In genomic region chr1:27327964-27328363, GRCh38 we compare ENCODE assay signal across 30 cellular contexts. TPM values are rescaled to one million over a fixed set of nuclear protein-coding genes. Genes with fewer than 3 reads are reported as not detected.
DNase-seq lines count a peak whose midpoint lies in the region; ATAC-seq, FAIRE-seq and TF ChIP-seq lines count a peak whose summit lies in the region.
"Had no signal": no experiment of that assay in that cellular context is flagged by ENCODE, and none has a peak within 500 bp of the region (broad histone marks: within the 10 kb centered on the region; RNA-seq: fewer than 3 reads in every experiment).

No MANE protein-coding gene starts in this region.

- H3K9me3 ChIP-seq in heart left ventricle (no peaks in the 10 kb centered on the region), T-helper 17 cell (ENCODE audit: control insufficient read depth, low read length, poor library complexity, severe bottlenecking) (no peaks in the 10 kb centered on the region), mesenchymal stem cell (ENCODE audit: control insufficient read depth, low read length) (no peaks in the 10 kb centered on the region), stomach (no peaks in the 10 kb centered on the region)
- H3K9me3 ChIP-seq: SJCRH30, thyroid gland had no signal

- H3K4me3 ChIP-seq in heart left ventricle (no peak overlapping the region), mesenchymal stem cell (ENCODE audit: insufficient read depth in 1 of 2, low read depth in 1 of 2, low read length in 2 of 2) (no peak overlapping the region), stomach (no peak overlapping the region)
- H3K4me3 ChIP-seq: SJCRH30, skin epidermis, thyroid gland had no signal

- TF ChIP-seq POLR2A in heart left ventricle (IDR thresholded peaks at IDR 0.05): no peak
- TF ChIP-seq POLR2A in stomach (IDR thresholded peaks at IDR 0.05): no peak

- no peaks in the 10 kb centered on the region for H3K27me3 Mint-ChIP-seq in T-helper 17 cell
- H3K27me3 Mint-ChIP-seq: T-cell had no signal

- H3K23ac ChIP-seq in mesenchymal stem cell (ENCODE audit: low read length in 2 of 2): no peak overlapping the region

- no peak for TF ChIP-seq EP300 in stomach (IDR thresholded peaks at IDR 0.05)

- H3K14ac ChIP-seq in mesenchymal stem cell (ENCODE audit: low read length in 2 of 2): no peak overlapping the region

- peak overlapping the region; percentile 1 for H4K8ac ChIP-seq in mesenchymal stem cell (ENCODE audit: low read length)

- H3K36me3 ChIP-seq in heart left ventricle: peaks cover 0 to 82% (median 58%) of the 10 kb centered on the region in 9 donors
- H3K36me3 ChIP-seq in mesenchymal stem cell (ENCODE audit: control insufficient read depth in 1 of 2, insufficient read depth in 2 of 2, low read depth in 1 of 2, low read length in 2 of 2): peaks cover 49 to 68% of the 10 kb centered on the region in 2 experiments
- H3K36me3 ChIP-seq in stomach: peaks cover 42 to 86% (median 80%) of the 10 kb centered on the region in 4 donors

- no peak for FAIRE-seq in frontal cortex (lab: Jason Lieb, UNC)
- FAIRE-seq: D721Med, GM12892, H54, TTC549 had no signal

- H2BK12ac ChIP-seq in mesenchymal stem cell (ENCODE audit: low read length in 2 of 2): no peak overlapping the region

- H3K4me1 ChIP-seq in heart left ventricle: peaks cover 6 to 80% (median 52%) of the 10 kb centered on the region in 12 donors
- peaks cover 11% of the 10 kb centered on the region for H3K4me1 ChIP-seq in mesenchymal stem cell (ENCODE audit: control insufficient read depth, insufficient read depth, low read depth, low read length)
- H3K4me1 ChIP-seq in stomach: peaks cover 11 to 72% (median 47%) of the 10 kb centered on the region in 4 donors

- H2BK120ac ChIP-seq in mesenchymal stem cell (ENCODE audit: low read depth, low read length): no peak overlapping the region

- H3K18ac ChIP-seq in mesenchymal stem cell (ENCODE audit: low read depth in 1 of 2, low read length in 2 of 2): no peak overlapping the region

- TF ChIP-seq CTCF in heart left ventricle (IDR thresholded peaks at IDR 0.05) (no peak), stomach (IDR thresholded peaks at IDR 0.05) (no peak)

- no peak overlapping the region for H3K4me2 ChIP-seq in mesenchymal stem cell (ENCODE audit: low read length, poor library complexity, severe bottlenecking)

- intact Hi-C loops in left ventricle myocardium superior (cut with micrococcal nuclease) (no loop called here), heart left ventricle (cut with DNase I) (no loop called here), stomach (cut with DNase I; ENCODE audit: low total_unique reads) (no loop called here)

- no peak overlapping the region for H3K4ac ChIP-seq in mesenchymal stem cell (ENCODE audit: low read depth in 1 of 2, low read length in 2 of 2)

- H4K91ac ChIP-seq in mesenchymal stem cell (ENCODE audit: low read length): no peak overlapping the region

- peaks cover 2% of the 10 kb centered on the region for H3K36me3 Mint-ChIP-seq in T-helper 17 cell (ENCODE audit: low read depth)
- H3K36me3 Mint-ChIP-seq in stimulated activated effector memory CD8-positive, alpha-beta T cell treated with anti-CD3 and anti-CD28 coated beads, Interleukin-12 subunit alpha, Interleukin-12 subunit beta, amount 100 ng/mL, for 72 hours: peaks cover 81% of the 10 kb centered on the region

- H3K9ac ChIP-seq in mesenchymal stem cell (ENCODE audit: low read length): no peak overlapping the region

- no peak overlapping the region for H2AK5ac ChIP-seq in mesenchymal stem cell (ENCODE audit: low read length, severe bottlenecking)

- H3K27ac ChIP-seq in heart left ventricle (peak overlapping the region in 2 of 12 donors; percentile 7 to 29), mesenchymal stem cell (ENCODE audit: low read length, poor library complexity, severe bottlenecking) (no peak overlapping the region), stomach (no peak overlapping the region)
- H3K27ac ChIP-seq: C4-2B, SJCRH30, thyroid gland had no signal

- H3K27me3 ChIP-seq in heart left ventricle (no peaks in the 10 kb centered on the region), mesenchymal stem cell (ENCODE audit: control insufficient read depth in 1 of 2, insufficient read depth in 1 of 2, low read length in 2 of 2) (no peaks in the 10 kb centered on the region), stomach (no peaks in the 10 kb centered on the region)
- H3K27me3 ChIP-seq: SJCRH30, thyroid gland had no signal

- peak; percentile 4 for DNase-seq in left ventricle myocardium superior
- DNase-seq in heart left ventricle: no peak
- no peak for DNase-seq in T-helper 17 cell
- DNase-seq in mesenchymal stem cell: no peak
- DNase-seq in stimulated activated effector memory CD8-positive, alpha-beta T cell treated with anti-CD3 and anti-CD28 coated beads, Interleukin-12 subunit alpha, Interleukin-12 subunit beta, amount 100 ng/mL, for 72 hours (ENCODE audit: low spot score in 2 of 2): no peak
- DNase-seq in stomach: no peak
- DNase-seq in left lobe of liver (ENCODE audit: low spot score): no peak
- no peak for DNase-seq in frontal cortex (ENCODE audit: low spot score in 2 of 2)
- DNase-seq: activated CD4-positive, alpha-beta T cell treated with anti-CD3 and anti-CD28 coated beads for 4 hours; cerebellar nuclear complex; foreskin fibroblast; Kasumi-1; NCI-H1694; NCI-H2171 treated with DMSO at 0.1 percent for 48 hours; NCI-H524 treated with DMSO at 0.1 percent for 48 hours; SJCRH30; stimulated activated CD4-positive, alpha-beta T cell treated with anti-CD3 and anti-CD28 coated beads, Interleukin-2, amount 100 ng/mL, for 24 hours; stimulated activated naive CD4-positive, alpha-beta T cell; T-cell; thyroid gland had no signal

- peak overlapping the region; percentile 89 for H3K27ac Mint-ChIP-seq in T-helper 17 cell
- H3K27ac Mint-ChIP-seq in stimulated activated effector memory CD8-positive, alpha-beta T cell treated with anti-CD3 and anti-CD28 coated beads, Interleukin-12 subunit alpha, Interleukin-12 subunit beta, amount 100 ng/mL, for 72 hours: peak overlapping the region; percentile 70
- H3K27ac Mint-ChIP-seq: activated T-helper 1 cell treated with anti-CD3 and anti-CD28 coated beads, Interleukin-12 subunit alpha, Interleukin-12 subunit beta, Interleukin-2, Interleukin-4 antibody, amounts not matched to agents 30 ng/mL and 10 ng/mL and 1 ng/mL, durations not matched to agents 14 hours and 24 hours and 36 hours; T-cell had no signal

- no peak overlapping the region for H3K4me3 Mint-ChIP-seq in T-helper 17 cell
- no peak overlapping the region for H3K4me3 Mint-ChIP-seq in stimulated activated effector memory CD8-positive, alpha-beta T cell treated with anti-CD3 and anti-CD28 coated beads, Interleukin-12 subunit alpha, Interleukin-12 subunit beta, amount 100 ng/mL, for 72 hours
- H3K4me3 Mint-ChIP-seq: activated T-helper 1 cell treated with anti-CD3 and anti-CD28 coated beads, Interleukin-12 subunit alpha, Interleukin-12 subunit beta, Interleukin-2, Interleukin-4 antibody, amounts not matched to agents 30 ng/mL and 10 ng/mL and 1 ng/mL, durations not matched to agents 14 hours and 24 hours and 36 hours; T-cell had no signal

- ATAC-seq in left ventricle myocardium superior (no peak), heart left ventricle (no peak), T-helper 17 cell (no peak), left lobe of liver (no peak)
- no peak for ATAC-seq in stimulated activated effector memory CD8-positive, alpha-beta T cell treated with anti-CD3 and anti-CD28 coated beads, Interleukin-12 subunit alpha, Interleukin-12 subunit beta, amount 100 ng/mL, for 72 hours
- ATAC-seq: Panc1, T-cell had no signal

- no peak overlapping the region for H2BK5ac ChIP-seq in mesenchymal stem cell (ENCODE audit: low read depth, low read length, poor library complexity, severe bottlenecking)

- WGBS in heart left ventricle, 4 donors: 66 to 67% (median 66%) methylated on average over 5 of the region's 5 CpGs
- 95% methylated on average over 5 of the region's 5 CpGs for WGBS in mesenchymal stem cell
- 79 to 85% (median 81%) methylated on average over 5 of the region's 5 CpGs for WGBS in stomach, 5 donors

- H3K4me1 Mint-ChIP-seq in T-helper 17 cell: peaks cover 49% of the 10 kb centered on the region
- H3K4me1 Mint-ChIP-seq in stimulated activated effector memory CD8-positive, alpha-beta T cell treated with anti-CD3 and anti-CD28 coated beads, Interleukin-12 subunit alpha, Interleukin-12 subunit beta, amount 100 ng/mL, for 72 hours: peaks cover 64% of the 10 kb centered on the region

- H3K9me3 Mint-ChIP-seq in stimulated activated effector memory CD8-positive, alpha-beta T cell treated with anti-CD3 and anti-CD28 coated beads, Interleukin-12 subunit alpha, Interleukin-12 subunit beta, amount 100 ng/mL, for 72 hours: no peaks in the 10 kb centered on the region
- H3K9me3 Mint-ChIP-seq: activated T-helper 1 cell treated with anti-CD3 and anti-CD28 coated beads, Interleukin-12 subunit alpha, Interleukin-12 subunit beta, Interleukin-2, Interleukin-4 antibody, amounts not matched to agents 30 ng/mL and 10 ng/mL and 1 ng/mL, durations not matched to agents 14 hours and 24 hours and 36 hours; T-cell had no signal

- H3K79me1 ChIP-seq in mesenchymal stem cell (replicated peaks; ENCODE audit: low read length, poor library complexity, severe bottlenecking): peaks cover 30% of the 10 kb centered on the region

- H2AFZ ChIP-seq in mesenchymal stem cell (ENCODE audit: low read depth, low read length): no peak overlapping the region

- H2BK15ac ChIP-seq in mesenchymal stem cell (ENCODE audit: low read depth, poor library complexity, severe bottlenecking): no peak overlapping the region

RNA-seq across cellular contexts. Expression of gene TMEM222, which starts 6.0 kb away (rescaled TPM):
- total RNA-seq in left ventricle myocardium superior (19.9 TPM), heart left ventricle (10 to 100 TPM; 18.1 to 32.5 (median 25.9) TPM), T-helper 17 cell (10 to 100 TPM; 24.8 to 27.0 TPM), stomach (10 to 100 TPM in 3 of 5 donors, 1 to 10 TPM in 2; 1.8 to 18.8 (median 16.5) TPM), left lobe of liver (19.9 TPM), frontal cortex (19.6 TPM)
- polyA plus RNA-seq in heart left ventricle (10 to 100 TPM; 28.9 to 49.3 TPM), stomach (10 to 100 TPM; 28.5 to 39.9 (median 38.6) TPM)
- polyA plus RNA-seq in mesenchymal stem cell (2013, experiment 1 of 2): 37.1 TPM
- 36.1 TPM for polyA plus RNA-seq in mesenchymal stem cell (2013, experiment 2 of 2)

RNA-seq across cellular contexts. Expression of gene SYTL1, which starts 13.9 kb away (rescaled TPM):
- total RNA-seq in left ventricle myocardium superior (1.1 TPM), heart left ventricle (1 to 10 TPM in 2 of 9 donors, under 1 TPM in 6, not detected in 1; 0.23 to 6.0 (median 0.46) TPM), T-helper 17 cell (100 to 1,000 TPM; 206 to 261 TPM), stomach (10 to 100 TPM; 15.6 to 65.1 (median 23.2) TPM), left lobe of liver (0.81 TPM), frontal cortex (not detected)
- polyA plus RNA-seq in heart left ventricle (1 to 10 TPM in 1 of 2 donors, under 1 TPM in 1; 0.57 to 1.2 TPM), stomach (100 to 1,000 TPM in 2 of 3 donors, 10 to 100 TPM in 1; 78.5 to 222 (median 137) TPM)
- polyA plus RNA-seq in mesenchymal stem cell (2013, experiment 1 of 2): 0.39 TPM
- polyA plus RNA-seq in mesenchymal stem cell (2013, experiment 2 of 2): 0.59 TPM

RNA-seq across cellular contexts. Expression of gene MAP3K6, which starts 38.8 kb away (rescaled TPM):
- total RNA-seq in left ventricle myocardium superior (46.6 TPM), heart left ventricle (10 to 100 TPM; 21.1 to 77.0 (median 36.5) TPM), T-helper 17 cell (1 to 10 TPM; 3.3 to 4.9 TPM), stomach (10 to 100 TPM; 11.6 to 38.5 (median 25.8) TPM), left lobe of liver (7.1 TPM), frontal cortex (0.82 TPM)
- polyA plus RNA-seq in heart left ventricle (10 to 100 TPM; 48.6 to 64.3 TPM), stomach (100 to 1,000 TPM in 1 of 3 donors, 10 to 100 TPM in 2; 43.4 to 110 (median 48.0) TPM)
- 27.2 TPM for polyA plus RNA-seq in mesenchymal stem cell (2013, experiment 1 of 2)
- polyA plus RNA-seq in mesenchymal stem cell (2013, experiment 2 of 2): 28.1 TPM

RNA-seq across cellular contexts. Expression of gene FCN3, which starts 46.7 kb away (rescaled TPM):
- total RNA-seq in left ventricle myocardium superior (19.3 TPM), heart left ventricle (100 to 1,000 TPM in 1 of 9 donors, 10 to 100 TPM in 5, 1 to 10 TPM in 3; 2.4 to 112 (median 31.9) TPM), T-helper 17 cell (not detected), stomach (10 to 100 TPM in 1 of 5 donors, 1 to 10 TPM in 1, under 1 TPM in 1, not detected in 2; 0.55 to 15.2 (median 2.8) TPM), left lobe of liver (101 TPM), frontal cortex (not detected)
- polyA plus RNA-seq in heart left ventricle (100 to 1,000 TPM in 1 of 2 donors, 10 to 100 TPM in 1; 60.8 to 141 TPM), stomach (10 to 100 TPM in 1 of 3 donors, 1 to 10 TPM in 2; 4.1 to 10.8 (median 5.0) TPM)
- not detected for polyA plus RNA-seq in mesenchymal stem cell (2013, experiment 1 of 2)
- not detected for polyA plus RNA-seq in mesenchymal stem cell (2013, experiment 2 of 2)
- total RNA-seq: activated T-helper 1 cell treated with anti-CD3 and anti-CD28 coated beads, Interleukin-12 subunit alpha, Interleukin-12 subunit beta, Interleukin-2, Interleukin-4 antibody, amounts not matched to agents 30 ng/mL and 10 ng/mL and 1 ng/mL, durations not matched to agents 14 hours and 24 hours and 36 hours; SJCRH30 had no signal
- polyA plus RNA-seq: AG04450 had no signal

RNA-seq across cellular contexts. Expression of gene CD164L2, which starts 55.2 kb away (rescaled TPM):
- total RNA-seq in left ventricle myocardium superior (not detected), heart left ventricle (not detected), T-helper 17 cell (not detected), stomach (not detected), left lobe of liver (not detected), frontal cortex (not detected)
- polyA plus RNA-seq in heart left ventricle (not detected), stomach (1 to 10 TPM in 2 of 3 donors, not detected in 1; 1.5 to 8.7 TPM)
- polyA plus RNA-seq in mesenchymal stem cell (2013, experiment 1 of 2): not detected
- not detected for polyA plus RNA-seq in mesenchymal stem cell (2013, experiment 2 of 2)
- total RNA-seq: activated T-helper 1 cell treated with anti-CD3 and anti-CD28 coated beads, Interleukin-12 subunit alpha, Interleukin-12 subunit beta, Interleukin-2, Interleukin-4 antibody, amounts not matched to agents 30 ng/mL and 10 ng/mL and 1 ng/mL, durations not matched to agents 14 hours and 24 hours and 36 hours; pulmonary artery endothelial cell; SJCRH30; T-cell had no signal
- polyA plus RNA-seq: AG04450 had no signal
